2 cellular contexts compared by ENCODE assay signal in genomic region chr5:150497274-150497988, GRCh38.
A peak's percentile ranks its signal among the peaks of the same experiment; 100 is the strongest.
TF ChIP-seq lines count a peak whose summit lies in the region.

No MANE protein-coding gene starts in this region.

TF ChIP-seq in HEK293T, 16 proteins besides CTCF, POLR2A, EP300 and RAD21:
- TF ChIP-seq CTBP1 (IDR thresholded peaks at IDR 0.05; ENCODE audit: borderline replicate concordance) (no peak), HDGF (IDR thresholded peaks at IDR 0.05; ENCODE audit: borderline replicate concordance) (no peak), L3MBTL2 (conservative IDR thresholded peaks at IDR 0.05) (no peak)

TF ChIP-seq in K562, 482 proteins besides CTCF, POLR2A, EP300 and RAD21 (continues in another document):
- TF ChIP-seq STAT5B (CRISPR knock-in tag; IDR thresholded peaks at IDR 0.05) (no peak), ZFPM2 (CRISPR knock-in tag; IDR thresholded peaks at IDR 0.05) (no peak), C11orf30 (IDR thresholded peaks at IDR 0.05; ENCODE audit: low read depth) (no peak), MEF2A (IDR thresholded peaks at IDR 0.05; ENCODE audit: control insufficient read depth, low read depth, low read length) (no peak), FOXM1 (IDR thresholded peaks at IDR 0.05; ENCODE audit: low read depth) (no peak), FOXM1 (CRISPR knock-in tag; IDR thresholded peaks at IDR 0.05; ENCODE audit: low read depth) (no peak), RCOR1 (IDR thresholded peaks at IDR 0.05; ENCODE audit: borderline replicate concordance in 1 of 2, low read depth in 2 of 2, low read length in 2 of 2) (0 out of 4 replicates have a peak, but pooled peaks of 1 of the 2 experiments have one; percentile 28), ZNF121 (CRISPR knock-in tag; conservative IDR thresholded peaks at IDR 0.05) (no peak), XRCC4 (IDR thresholded peaks at IDR 0.05; ENCODE audit: extremely low read depth, insufficient read depth, insufficient read length) (no peak), CLOCK (CRISPR knock-in tag; IDR thresholded peaks at IDR 0.05; ENCODE audit: borderline replicate concordance) (no peak), CCAR2 (IDR thresholded peaks at IDR 0.05; ENCODE audit: low read depth, low read length) (no peak), HDGF (IDR thresholded peaks at IDR 0.05) (no peak), LCOR (CRISPR knock-in tag; IDR thresholded peaks at IDR 0.05) (no peak), ZNF282 (CRISPR knock-in tag; IDR thresholded peaks at IDR 0.05) (no peak), NFIX (CRISPR knock-in tag; IDR thresholded peaks at IDR 0.05; ENCODE audit: low read depth) (no peak), MTA1 (IDR thresholded peaks at IDR 0.05; ENCODE audit: borderline replicate concordance) (no peak), SRSF7 (optimal IDR thresholded peaks at IDR 0.05; ENCODE audit: low read depth, low read length) (no peak), ZNF41 (CRISPR knock-in tag; conservative IDR thresholded peaks at IDR 0.05) (no peak), MYC (IDR thresholded peaks at IDR 0.05; ENCODE audit: low read depth, low read length) (no peak), MYC (CRISPR knock-in tag; IDR thresholded peaks at IDR 0.05; ENCODE audit: borderline replicate concordance, low read depth) (no peak), ATF3 (IDR thresholded peaks at IDR 0.05) (peak; percentile 31; the same call in 1 of the 2 replicates), ATF3 (CRISPR knock-in tag; conservative IDR thresholded peaks at IDR 0.05) (no peak), ZNF707 (CRISPR knock-in tag; conservative IDR thresholded peaks at IDR 0.05) (no peak), PML (IDR thresholded peaks at IDR 0.05; ENCODE audit: low read length) (no peak), USF2 (CRISPR knock-in tag; IDR thresholded peaks at IDR 0.05) (no peak), KDM1A (IDR thresholded peaks at IDR 0.05) (peak; percentile 18 to 21; a peak in 1 of 4 replicates), HNRNPH1 (optimal IDR thresholded peaks at IDR 0.05; ENCODE audit: low read depth, low read length) (no peak), ELK3 (CRISPR knock-in tag; IDR thresholded peaks at IDR 0.05) (no peak), MCM2 (IDR thresholded peaks at IDR 0.05; ENCODE audit: low read depth) (no peak), LEF1 (IDR thresholded peaks at IDR 0.05) (no peak), PHTF2 (CRISPR knock-in tag; IDR thresholded peaks at IDR 0.05) (no peak), HOXB6 (CRISPR knock-in tag; IDR thresholded peaks at IDR 0.05; ENCODE audit: borderline replicate concordance) (no peak), RNF2 (IDR thresholded peaks at IDR 0.05) (no peak), RB1 (IDR thresholded peaks at IDR 0.05; ENCODE audit: low read depth) (no peak), RAD51 (IDR thresholded peaks at IDR 0.05; ENCODE audit: borderline replicate concordance, low read depth) (no peak), ZBTB1 (CRISPR knock-in tag; IDR thresholded peaks at IDR 0.05; ENCODE audit: borderline replicate concordance, low read depth) (no peak), CBFA2T3 (IDR thresholded peaks at IDR 0.05) (peak; percentile 60), FOSL1 (tag; conservative IDR thresholded peaks at IDR 0.05) (peak; percentile 79), EWSR1 (IDR thresholded peaks at IDR 0.05; ENCODE audit: borderline replicate concordance, low read depth, partially characterized antibody) (no peak), E2F5 (CRISPR knock-in tag; IDR thresholded peaks at IDR 0.05) (no peak), ATF7 (IDR thresholded peaks at IDR 0.05) (no peak), ARID3B (CRISPR knock-in tag; IDR thresholded peaks at IDR 0.05; ENCODE audit: borderline replicate concordance) (no peak), ZNF3 (CRISPR knock-in tag; IDR thresholded peaks at IDR 0.05) (no peak), NCOA6 (IDR thresholded peaks at IDR 0.05) (no peak), ZNF174 (CRISPR knock-in tag; IDR thresholded peaks at IDR 0.05) (no peak), CAMTA2 (CRISPR knock-in tag; conservative IDR thresholded peaks at IDR 0.05) (no peak), GATAD2A (IDR thresholded peaks at IDR 0.05) (no peak), POLR2AphosphoS5 (IDR thresholded peaks at IDR 0.05; ENCODE audit: control insufficient read depth, insufficient read depth, low read depth, low read length) (no peak), SNRNP70 (optimal IDR thresholded peaks at IDR 0.05; ENCODE audit: low read depth, low read length) (no peak), SREBF2 (CRISPR knock-in tag; IDR thresholded peaks at IDR 0.05) (no peak), ZNF639 (CRISPR knock-in tag; conservative IDR thresholded peaks at IDR 0.05 in 1 of 2, IDR thresholded peaks at IDR 0.05 in 1 of 2) (no peak), TGIF2 (CRISPR knock-in tag; IDR thresholded peaks at IDR 0.05) (no peak), CEBPG (CRISPR knock-in tag; IDR thresholded peaks at IDR 0.05) (0 out of 2 replicates have a peak, but pooled peaks have one; percentile 16), CEBPG (tag; conservative IDR thresholded peaks at IDR 0.05 in 1 of 2, IDR thresholded peaks at IDR 0.05 in 1 of 2) (no peak)
- TF ChIP-seq, protein P1, sequence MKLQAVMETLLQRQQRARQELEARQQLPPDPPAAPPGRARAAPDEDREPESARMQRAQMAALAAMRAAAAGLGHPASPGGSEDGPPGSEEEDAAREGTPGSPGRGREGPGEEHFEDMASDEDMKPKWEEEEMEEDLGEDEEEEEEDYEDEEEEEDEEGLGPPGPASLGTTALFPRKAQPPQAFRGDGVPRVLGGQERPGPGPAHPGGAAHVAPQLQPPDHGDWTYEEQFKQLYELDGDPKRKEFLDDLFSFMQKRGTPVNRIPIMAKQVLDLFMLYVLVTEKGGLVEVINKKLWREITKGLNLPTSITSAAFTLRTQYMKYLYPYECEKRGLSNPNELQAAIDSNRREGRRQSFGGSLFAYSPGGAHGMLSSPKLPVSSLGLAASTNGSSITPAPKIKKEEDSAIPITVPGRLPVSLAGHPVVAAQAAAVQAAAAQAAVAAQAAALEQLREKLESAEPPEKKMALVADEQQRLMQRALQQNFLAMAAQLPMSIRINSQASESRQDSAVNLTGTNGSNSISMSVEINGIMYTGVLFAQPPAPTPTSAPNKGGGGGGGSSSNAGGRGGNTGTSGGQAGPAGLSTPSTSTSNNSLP (IDR thresholded peaks at IDR 0.05; ENCODE audit: borderline replicate concordance, low read depth, low read length): no peak
- TF ChIP-seq, protein P2, sequence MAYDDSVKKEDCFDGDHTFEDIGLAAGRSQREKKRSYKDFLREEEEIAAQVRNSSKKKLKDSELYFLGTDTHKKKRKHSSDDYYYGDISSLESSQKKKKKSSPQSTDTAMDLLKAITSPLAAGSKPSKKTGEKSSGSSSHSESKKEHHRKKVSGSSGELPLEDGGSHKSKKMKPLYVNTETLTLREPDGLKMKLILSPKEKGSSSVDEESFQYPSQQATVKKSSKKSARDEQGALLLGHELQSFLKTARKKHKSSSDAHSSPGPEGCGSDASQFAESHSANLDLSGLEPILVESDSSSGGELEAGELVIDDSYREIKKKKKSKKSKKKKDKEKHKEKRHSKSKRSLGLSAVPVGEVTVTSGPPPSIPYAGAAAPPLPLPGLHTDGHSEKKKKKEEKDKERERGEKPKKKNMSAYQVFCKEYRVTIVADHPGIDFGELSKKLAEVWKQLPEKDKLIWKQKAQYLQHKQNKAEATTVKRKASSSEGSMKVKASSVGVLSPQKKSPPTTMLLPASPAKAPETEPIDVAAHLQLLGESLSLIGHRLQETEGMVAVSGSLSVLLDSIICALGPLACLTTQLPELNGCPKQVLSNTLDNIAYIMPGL (CRISPR knock-in tag; IDR thresholded peaks at IDR 0.05): no peak
- TF ChIP-seq, protein P3, sequence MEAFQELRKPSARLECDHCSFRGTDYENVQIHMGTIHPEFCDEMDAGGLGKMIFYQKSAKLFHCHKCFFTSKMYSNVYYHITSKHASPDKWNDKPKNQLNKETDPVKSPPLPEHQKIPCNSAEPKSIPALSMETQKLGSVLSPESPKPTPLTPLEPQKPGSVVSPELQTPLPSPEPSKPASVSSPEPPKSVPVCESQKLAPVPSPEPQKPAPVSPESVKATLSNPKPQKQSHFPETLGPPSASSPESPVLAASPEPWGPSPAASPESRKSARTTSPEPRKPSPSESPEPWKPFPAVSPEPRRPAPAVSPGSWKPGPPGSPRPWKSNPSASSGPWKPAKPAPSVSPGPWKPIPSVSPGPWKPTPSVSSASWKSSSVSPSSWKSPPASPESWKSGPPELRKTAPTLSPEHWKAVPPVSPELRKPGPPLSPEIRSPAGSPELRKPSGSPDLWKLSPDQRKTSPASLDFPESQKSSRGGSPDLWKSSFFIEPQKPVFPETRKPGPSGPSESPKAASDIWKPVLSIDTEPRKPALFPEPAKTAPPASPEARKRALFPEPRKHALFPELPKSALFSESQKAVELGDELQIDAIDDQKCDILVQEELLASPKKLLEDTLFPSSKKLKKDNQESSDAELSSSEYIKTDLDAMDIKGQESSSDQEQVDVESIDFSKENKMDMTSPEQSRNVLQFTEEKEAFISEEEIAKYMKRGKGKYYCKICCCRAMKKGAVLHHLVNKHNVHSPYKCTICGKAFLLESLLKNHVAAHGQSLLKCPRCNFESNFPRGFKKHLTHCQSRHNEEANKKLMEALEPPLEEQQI (IDR thresholded peaks at IDR 0.05): no peak
